Comparison of ENCODE assay signal across 9 cellular contexts in the genomic region with DNA sequence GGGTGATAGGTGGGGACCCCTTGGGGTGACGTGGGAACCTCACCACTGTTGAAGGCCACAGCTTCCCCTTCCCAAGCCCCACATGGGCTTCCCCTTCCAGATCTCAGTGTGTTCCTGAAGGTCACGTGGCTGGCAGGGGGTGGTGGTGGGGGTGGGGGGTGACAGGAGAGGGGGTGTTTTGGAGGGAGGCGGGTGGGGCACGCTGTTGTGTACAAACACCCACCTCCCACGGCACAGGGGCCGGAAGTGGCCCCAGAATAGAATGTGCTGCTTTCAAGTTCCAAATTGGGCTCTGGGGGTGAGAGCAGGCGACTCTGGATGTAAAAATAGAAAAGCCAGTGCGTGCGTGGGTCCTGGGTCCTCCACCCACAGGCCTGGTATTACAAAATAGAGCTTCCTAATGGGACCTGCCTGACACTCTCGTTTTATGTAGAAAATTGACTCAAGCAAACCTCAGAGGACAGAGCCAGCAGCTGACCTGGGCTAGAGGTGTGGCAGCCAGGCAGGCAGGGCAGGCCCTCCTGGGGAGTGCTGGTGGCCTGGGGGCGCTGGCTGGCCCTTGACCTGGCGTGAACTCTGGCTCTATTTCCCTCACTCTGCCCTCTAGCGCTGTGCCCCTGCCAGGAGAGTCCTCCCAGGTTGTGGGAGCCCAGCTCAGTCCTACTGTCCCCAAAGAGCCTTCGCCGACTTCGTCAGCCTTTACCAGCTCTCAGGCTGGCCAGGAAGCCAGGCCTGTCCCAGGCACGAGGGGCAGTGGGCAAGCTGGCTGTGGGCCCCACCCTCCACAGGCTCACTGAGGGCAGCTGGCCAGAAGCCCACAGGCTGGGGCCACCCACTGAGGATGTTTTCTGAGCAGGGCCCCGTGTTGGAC.
DNase-seq lines count a peak whose midpoint lies in the region; ATAC-seq and TF ChIP-seq lines count a peak whose summit lies in the region.
"Had no signal": no experiment of that assay in that cellular context is flagged by ENCODE, and none has a peak within 500 bp of the region (broad histone marks: within the 10 kb centered on the region; RNA-seq: fewer than 3 reads in every experiment).

No MANE protein-coding gene starts in this region.

- peak overlapping the region; percentile 68 to 69 for H3K27ac ChIP-seq in mucosa of rectum (ENCODE audit: low read depth in 2 of 2, low read length in 2 of 2)

- H3K9ac ChIP-seq in mucosa of rectum (ENCODE audit: low read depth in 1 of 2, low read length in 2 of 2) = peak overlapping the region; percentile 16 to 41

- no peak overlapping the region for H3K4me3 ChIP-seq in mucosa of rectum (ENCODE audit: low read length in 2 of 2)
- H3K4me3 ChIP-seq: pancreas had no signal

- H3K27me3 ChIP-seq in mucosa of rectum (ENCODE audit: control insufficient read depth in 2 of 2, insufficient read depth in 2 of 2, low read length in 2 of 2) = no peaks in the 10 kb centered on the region
- H3K27me3 ChIP-seq: pancreas had no signal

- peak; percentile 78 for DNase-seq in GM10266 (ENCODE audit: extremely low spot score)
- DNase-seq in KG1 (lab: John Stamatoyannopoulos, UW) = peak; percentile 63
- peak; percentile 56 for DNase-seq in activated naive CD4-positive, alpha-beta T cell treated with anti-CD3 and anti-CD28 coated beads, Interleukin-2, amount 50 U/mL, for 16 hours
- DNase-seq in NCI-H1092 (lab: John Stamatoyannopoulos, UW) = no peak
- DNase-seq in NCI-H345 treated with DMSO at 0.1 percent for 48 hours (lab: John Stamatoyannopoulos, UW; ENCODE audit: unreplicated experiment) = no peak
- no peak for DNase-seq in NCI-H187 treated with DMSO at 0.1 percent for 48 hours (lab: John Stamatoyannopoulos, UW)

- H3K9me3 ChIP-seq in mucosa of rectum (ENCODE audit: control insufficient read depth in 2 of 2, low read length in 2 of 2) = no peaks in the 10 kb centered on the region
- H3K9me3 ChIP-seq: pancreas had no signal

- H3K4me1 ChIP-seq in mucosa of rectum (ENCODE audit: control insufficient read depth in 2 of 2, insufficient read depth in 2 of 2, low read length in 2 of 2) = peaks cover 10 to 18% of the 10 kb centered on the region in 2 donors

- ATAC-seq in GM21528 (IDR thresholded peaks at IDR 0.05; ENCODE audit: low FRiP score, unreplicated experiment) = peak; percentile 70

- peak; percentile 21 for TF ChIP-seq CTCF in GM10266 (IDR thresholded peaks at IDR 0.05; ENCODE audit: control insufficient read depth, insufficient read depth, low read depth, missing control alignments)

- H3K36me3 ChIP-seq in mucosa of rectum (ENCODE audit: control insufficient read depth in 2 of 2, insufficient read depth in 2 of 2, low read length in 2 of 2) = no peaks in the 10 kb centered on the region
- H3K36me3 ChIP-seq: pancreas had no signal

Comparison
In these comparisons a context has a peak if more than half of its experiments do, and no peak if none do; other contexts are left out.
1. DNase-seq: peak in GM10266 (single experiment), KG1 (single experiment) and activated naive CD4-positive, alpha-beta T cell treated with anti-CD3 and anti-CD28 coated beads, Interleukin-2, amount 50 U/mL, for 16 hours (single experiment); none in NCI-H1092 (single experiment), NCI-H345 treated with DMSO at 0.1 percent for 48 hours (single experiment) and NCI-H187 treated with DMSO at 0.1 percent for 48 hours (single experiment).